ENCODE assay signal across 9 cellular contexts in the genomic region with DNA sequence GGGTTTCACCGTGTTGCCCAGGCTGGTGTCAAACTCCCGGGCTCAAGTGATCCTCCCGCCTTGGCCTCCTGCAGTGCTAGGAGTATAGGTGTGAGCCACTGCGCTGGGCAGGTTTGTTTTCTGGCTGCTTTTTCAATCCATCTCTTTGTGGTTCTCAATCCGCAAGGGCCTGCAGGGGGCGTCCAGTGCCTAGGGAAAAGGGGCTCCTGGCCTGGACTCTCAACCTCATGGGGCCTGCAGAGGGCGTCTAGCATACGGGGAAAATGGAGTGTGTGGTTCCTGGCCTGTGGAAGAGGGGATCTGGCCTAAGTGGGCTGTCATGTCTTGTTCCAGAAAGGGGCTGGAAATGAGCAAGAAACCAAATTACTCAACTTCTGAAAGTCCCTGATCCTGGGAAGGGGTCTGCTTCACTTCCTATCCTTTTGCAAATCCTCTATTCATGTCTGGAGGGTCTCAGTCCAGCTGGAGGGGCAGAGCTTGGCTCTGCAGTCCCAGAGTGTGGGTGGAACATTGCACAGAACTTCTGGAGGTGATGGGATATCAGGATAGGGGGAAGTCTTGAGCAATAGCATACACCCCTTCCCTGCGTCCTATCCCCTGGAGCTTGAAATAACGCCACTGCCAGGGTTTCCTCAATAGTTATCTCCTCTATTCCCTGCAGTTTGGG. TPM values are rescaled to one million over a fixed set of nuclear protein-coding genes. Genes with fewer than 3 reads are reported as not detected.
DNase-seq lines count a peak whose midpoint lies in the region; ATAC-seq and TF ChIP-seq lines count a peak whose summit lies in the region.
"Had no signal": no experiment of that assay in that cellular context is flagged by ENCODE, and none has a peak within 500 bp of the region (broad histone marks: within the 10 kb centered on the region; RNA-seq: fewer than 3 reads in every experiment).

No MANE protein-coding gene starts in this region.

- peak; percentile 41 for ATAC-seq in foreskin keratinocyte
- ATAC-seq in gastrocnemius medialis = no peak
- no peak for ATAC-seq in GM19328 (IDR thresholded peaks at IDR 0.05; ENCODE audit: unreplicated experiment)

- TF ChIP-seq POLR2A in prostate gland (IDR thresholded peaks at IDR 0.05) (no peak), gastrocnemius medialis (IDR thresholded peaks at IDR 0.05) (no peak)

- H2AFZ ChIP-seq in OCI-LY3 (ENCODE audit: low read depth, low read length) = no peak overlapping the region

- in situ Hi-C loops in gastrocnemius medialis (cut with MboI; ENCODE audit: low sequenced_read_pairs in 4 of 4) = no loop called here

- H3K4me3 ChIP-seq in OCI-LY3 (ENCODE audit: low read length) (no peak overlapping the region), prostate gland (no peak overlapping the region), gastrocnemius medialis (no peak overlapping the region)

- no peaks in the 10 kb centered on the region for H3K27me3 ChIP-seq in OCI-LY3 (ENCODE audit: low read depth, low read length)
- H3K27me3 ChIP-seq in foreskin keratinocyte = no peaks in the 10 kb centered on the region
- H3K27me3 ChIP-seq in prostate gland (replicated peaks; ENCODE audit: insufficient read depth) = no peaks in the 10 kb centered on the region
- no peaks in the 10 kb centered on the region for H3K27me3 ChIP-seq in gastrocnemius medialis

- no peaks in the 10 kb centered on the region for H3K79me2 ChIP-seq in OCI-LY3 (ENCODE audit: low read length)

- no peaks in the 10 kb centered on the region for H3K9me3 ChIP-seq in OCI-LY3 (ENCODE audit: insufficient read depth, low read length)
- H3K9me3 ChIP-seq in prostate gland = no peaks in the 10 kb centered on the region
- no peaks in the 10 kb centered on the region for H3K9me3 ChIP-seq in gastrocnemius medialis

- TF ChIP-seq CTCF in OCI-LY3 (IDR thresholded peaks at IDR 0.05; ENCODE audit: low read depth, low read length) = peak; percentile 93
- peak; percentile 80 for TF ChIP-seq CTCF in foreskin keratinocyte (conservative IDR thresholded peaks at IDR 0.05)
- TF ChIP-seq CTCF in prostate gland (IDR thresholded peaks at IDR 0.05) = peak in 3 of 4 experiments; percentile 29 to 52 (median 45)
- peak in 2 of 5 experiments; percentile 21 to 25 for TF ChIP-seq CTCF in gastrocnemius medialis (IDR thresholded peaks at IDR 0.05 in 4 of 5, conservative IDR thresholded peaks at IDR 0.05 in 1 of 5)

- H3K36me3 ChIP-seq in OCI-LY3 (replicated peaks; ENCODE audit: low read depth, low read length) (no peaks in the 10 kb centered on the region), prostate gland (no peaks in the 10 kb centered on the region), gastrocnemius medialis (no peaks in the 10 kb centered on the region)

- intact Hi-C loops in prostate gland (cut with DNase I) = no loop called here
- intact Hi-C loops in gastrocnemius medialis (cut with DNase I; ENCODE audit: low total_unique reads) = no loop called here

- H3K4me2 ChIP-seq in OCI-LY3 (ENCODE audit: low read length) = no peak overlapping the region

- H3K9ac ChIP-seq in OCI-LY3 (ENCODE audit: low read length) = no peak overlapping the region

- H3K27ac ChIP-seq in OCI-LY3 (ENCODE audit: low read length) (no peak overlapping the region), foreskin keratinocyte (no peak overlapping the region), prostate gland (no peak overlapping the region), gastrocnemius medialis (no peak overlapping the region)

- DNase-seq in DMS 273 treated with DMSO at 0.1 percent for 48 hours (lab: John Stamatoyannopoulos, UW) (peak; percentile 73), HPDE6-E6E7 (ENCODE audit: extremely low spot score) (peak; percentile 61), foreskin keratinocyte (no peak), prostate gland (ENCODE audit: low spot score) (no peak), gastrocnemius medialis (no peak)
- peak; percentile 78 to 79 for DNase-seq in activated T-cell treated with anti-CD3 and anti-CD28 coated beads, Interleukin-2, amount 50 U/mL, for 48 hours

- 53% methylated on average over 10 of the region's 10 CpGs for WGBS in prostate gland

- H4K20me1 ChIP-seq in OCI-LY3 (ENCODE audit: insufficient read depth, low read length) = no peaks in the 10 kb centered on the region

- H3K4me1 ChIP-seq in OCI-LY3 (ENCODE audit: low read length) = no peaks in the 10 kb centered on the region
- H3K4me1 ChIP-seq in foreskin keratinocyte = no peaks in the 10 kb centered on the region
- H3K4me1 ChIP-seq in prostate gland (replicated peaks) = no peaks in the 10 kb centered on the region
- peaks cover 3 to 4% of the 10 kb centered on the region in 2 donors for H3K4me1 ChIP-seq in gastrocnemius medialis

RNA-seq across cellular contexts. Expression of gene CCL27, which starts 12.7 kb away (rescaled TPM):
- total RNA-seq in foreskin keratinocyte (0.49 and 0.95 TPM in 2 replicates), prostate gland (not detected), gastrocnemius medialis (1 to 10 TPM in 1 of 4 donors, not detected in 3; 1.7 TPM)
- polyA plus RNA-seq in foreskin keratinocyte = 1.2 and 2.5 TPM in 2 replicates
- total RNA-seq: T-helper 1 cell treated with Interleukin-12 subunit alpha and Interleukin-12 subunit beta and Interleukin-4 antibody, amounts not matched to agents 30 ng/mL and 1 ng/mL, for 36 hours had no signal

RNA-seq across cellular contexts. Expression of gene CCL19, which starts 15.9 kb away (rescaled TPM):
- not detected in 2 replicates for total RNA-seq in foreskin keratinocyte
- not detected in 2 replicates for polyA plus RNA-seq in foreskin keratinocyte
- 1 to 10 TPM in 1 of 2 donors, not detected in 1; 1.8 TPM for total RNA-seq in prostate gland
- not detected for total RNA-seq in gastrocnemius medialis
- total RNA-seq: T-helper 1 cell treated with Interleukin-12 subunit alpha and Interleukin-12 subunit beta and Interleukin-4 antibody, amounts not matched to agents 30 ng/mL and 1 ng/mL, for 36 hours had no signal

RNA-seq across cellular contexts. Expression of gene IL11RA, which starts 23.2 kb away (rescaled TPM):
- total RNA-seq in foreskin keratinocyte (3.0 and 3.6 TPM in 2 replicates), prostate gland (10 to 100 TPM; 25.8 to 73.5 TPM), gastrocnemius medialis (10 to 100 TPM in 2 of 4 donors, 1 to 10 TPM in 2; 3.3 to 15.3 (median 11.6) TPM)
- polyA plus RNA-seq in foreskin keratinocyte = 2.8 and 3.2 TPM in 2 replicates

RNA-seq across cellular contexts. Expression of gene GALT, which starts 28.7 kb away (rescaled TPM):
- total RNA-seq in foreskin keratinocyte (30.5 and 42.4 TPM in 2 replicates), prostate gland (10 to 100 TPM; 55.2 to 55.9 TPM), gastrocnemius medialis (10 to 100 TPM in 3 of 4 donors, 1 to 10 TPM in 1; 8.1 to 23.6 (median 20.0) TPM)
- 48.7 and 57.0 TPM in 2 replicates for polyA plus RNA-seq in foreskin keratinocyte

RNA-seq across cellular contexts. Expression of gene CCL21, which starts 34.8 kb away (rescaled TPM):
- total RNA-seq in foreskin keratinocyte (not detected in 2 replicates), prostate gland (10 to 100 TPM in 1 of 2 donors, 1 to 10 TPM in 1; 7.2 to 24.5 TPM), gastrocnemius medialis (1 to 10 TPM in 1 of 4 donors, under 1 TPM in 2, not detected in 1; 0.87 to 1.9 (median 0.91) TPM)
- 0.06 TPM in 1 of 2 replicates, not detected in the other for polyA plus RNA-seq in foreskin keratinocyte
- total RNA-seq: T-helper 1 cell treated with Interleukin-12 subunit alpha and Interleukin-12 subunit beta and Interleukin-4 antibody, amounts not matched to agents 30 ng/mL and 1 ng/mL, for 36 hours had no signal

Comparison
In these comparisons a context has a peak if more than half of its experiments do, and no peak if none do; other contexts are left out.
1. DNase-seq: peak in DMS 273 treated with DMSO at 0.1 percent for 48 hours (single experiment), HPDE6-E6E7 (single experiment) and activated T-cell treated with anti-CD3 and anti-CD28 coated beads, Interleukin-2, amount 50 U/mL, for 48 hours (2 of 2); none in foreskin keratinocyte (0 of 2), prostate gland (single experiment) and gastrocnemius medialis (0 of 2).